ENCODE assay signal across 19 cellular contexts in the genomic region with DNA sequence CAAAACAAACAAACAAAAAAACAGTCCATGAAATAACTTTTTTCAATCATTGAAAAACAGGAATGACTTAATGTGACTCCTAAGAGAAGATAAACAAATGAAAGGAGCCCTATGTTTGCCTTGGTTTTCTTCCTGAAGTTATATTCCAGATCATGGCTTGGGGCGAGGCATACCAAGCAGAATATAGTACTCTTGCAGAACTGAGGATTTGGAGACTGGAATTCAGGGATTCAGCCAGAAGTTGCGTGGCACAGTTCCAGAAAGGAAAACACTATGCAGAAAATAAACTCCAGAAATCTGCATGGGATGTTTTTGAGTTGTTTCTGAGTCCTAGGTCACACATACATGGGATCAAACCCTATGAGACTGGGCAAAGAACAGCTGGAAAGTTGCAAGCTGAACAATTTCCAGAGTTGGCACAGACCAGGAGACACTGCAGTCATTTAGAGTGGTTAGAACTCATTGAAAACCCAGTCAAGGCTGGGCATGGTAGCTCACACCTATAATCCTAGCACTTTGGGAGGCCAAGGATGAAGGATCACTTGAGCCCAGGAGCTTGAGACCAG. TPM values are rescaled to one million over a fixed set of nuclear protein-coding genes. Genes with fewer than 3 reads are reported as not detected.
DNase-seq lines count a peak whose midpoint lies in the region; ATAC-seq and TF ChIP-seq lines count a peak whose summit lies in the region.
"Had no signal": no experiment of that assay in that cellular context is flagged by ENCODE, and none has a peak within 500 bp of the region (broad histone marks: within the 10 kb centered on the region; RNA-seq: fewer than 3 reads in every experiment).

No MANE protein-coding gene starts in this region.

- no peaks in the 10 kb centered on the region for H3K4me1 Mint-ChIP-seq in stimulated activated naive CD8-positive, alpha-beta T cell treated with anti-CD3 and anti-CD28 coated beads, Interleukin-15, amount 100 ng/mL, for 72 hours
- H3K4me1 Mint-ChIP-seq: B cell, endodermal cell had no signal

- POLR2A ChIA-PET in BJ (lab: Charles Lee), result interaction anchor here (1.0 kb wide), 1 partner anchor 10 kb away, joined by 4 read pairs; no protein-coding TSS in a partner anchor

- H3K4me1 ChIP-seq in adipocyte (ENCODE audit: control insufficient read depth, insufficient read depth, low read length) (peaks cover 16% of the 10 kb centered on the region), sigmoid colon (peaks cover 0 to 15% (median 12%) of the 10 kb centered on the region in 4 donors)

- 11 to 63% methylated on average over 2 of the region's 2 CpGs for WGBS in sigmoid colon, 2 donors

- no peak overlapping the region for H3K9ac ChIP-seq in adipocyte (ENCODE audit: low read length)
- H3K9ac ChIP-seq: KMS-11 had no signal

- peaks cover 33 to 42% of the 10 kb centered on the region in 2 donors for H3K9me3 Mint-ChIP-seq in stimulated activated naive CD8-positive, alpha-beta T cell treated with anti-CD3 and anti-CD28 coated beads, Interleukin-15, amount 100 ng/mL, for 72 hours

- no peak for TF ChIP-seq POLR2A in sigmoid colon (IDR thresholded peaks at IDR 0.05)

- ATAC-seq in HG02973 (IDR thresholded peaks at IDR 0.05; ENCODE audit: unreplicated experiment), result no peak
- ATAC-seq in stimulated activated naive CD8-positive, alpha-beta T cell treated with anti-CD3 and anti-CD28 coated beads, Interleukin-15, amount 100 ng/mL, for 72 hours, result no peak
- ATAC-seq: lower lobe of right lung had no signal

- H3K4me3 Mint-ChIP-seq in stimulated activated naive CD8-positive, alpha-beta T cell treated with anti-CD3 and anti-CD28 coated beads, Interleukin-15, amount 100 ng/mL, for 72 hours, result no peak overlapping the region
- H3K4me3 Mint-ChIP-seq: activated CD4-positive, alpha-beta memory T cell treated with anti-CD3 and anti-CD28 coated beads for 36 hours; B cell; endodermal cell had no signal

- H3K27ac ChIP-seq in sigmoid colon, result peak overlapping the region in 3 of 4 donors; percentile 11 to 56 (median 52)
- H3K27ac ChIP-seq: brain microvascular endothelial cell, KMS-11, lower lobe of right lung had no signal

- no peak for TF ChIP-seq EP300 in sigmoid colon (IDR thresholded peaks at IDR 0.05)

- H3K27me3 Mint-ChIP-seq in stimulated activated naive CD8-positive, alpha-beta T cell treated with anti-CD3 and anti-CD28 coated beads, Interleukin-15, amount 100 ng/mL, for 72 hours, result peaks cover 19% of the 10 kb centered on the region

- H3K4me3 ChIP-seq in BJ (ENCODE audit: low read depth, low read length), result no peak overlapping the region
- H3K4me3 ChIP-seq in adipocyte (ENCODE audit: low read length), result no peak overlapping the region
- no peak overlapping the region for H3K4me3 ChIP-seq in sigmoid colon
- H3K4me3 ChIP-seq: lower lobe of right lung, skin epidermis had no signal

- intact Hi-C loops in sigmoid colon (cut with DNase I), result no loop called here

- peaks cover 38% of the 10 kb centered on the region for H3K9me3 ChIP-seq in adipocyte (ENCODE audit: control insufficient read depth, low read length)
- H3K9me3 ChIP-seq in sigmoid colon, result peaks cover 0 to 3% (median 0%) of the 10 kb centered on the region in 4 donors

- H3K36me3 ChIP-seq in BJ (ENCODE audit: control insufficient read depth, insufficient read depth, low read length), result no peaks in the 10 kb centered on the region
- H3K36me3 ChIP-seq in adipocyte (ENCODE audit: control insufficient read depth, insufficient read depth, low read length, severe bottlenecking), result no peaks in the 10 kb centered on the region
- no peaks in the 10 kb centered on the region for H3K36me3 ChIP-seq in sigmoid colon
- H3K36me3 ChIP-seq: brain microvascular endothelial cell, lower lobe of right lung had no signal

- H3K27ac Mint-ChIP-seq in stimulated activated naive CD8-positive, alpha-beta T cell treated with anti-CD3 and anti-CD28 coated beads, Interleukin-15, amount 100 ng/mL, for 72 hours, result no peak overlapping the region
- H3K27ac Mint-ChIP-seq: activated CD4-positive, alpha-beta memory T cell treated with anti-CD3 and anti-CD28 coated beads for 36 hours; B cell; endodermal cell had no signal

- H3K27me3 ChIP-seq in BJ (ENCODE audit: control insufficient read depth, insufficient read depth, low read length) (no peaks in the 10 kb centered on the region), adipocyte (replicated peaks; ENCODE audit: control insufficient read depth, insufficient read depth, low read length) (peaks cover 12% of the 10 kb centered on the region), sigmoid colon (no peaks in the 10 kb centered on the region)
- H3K27me3 ChIP-seq: brain microvascular endothelial cell had no signal

- TF ChIP-seq CTCF in BJ (IDR thresholded peaks at IDR 0.05; ENCODE audit: insufficient read depth, low read depth, low read length) (no peak), sigmoid colon (IDR thresholded peaks at IDR 0.05) (no peak)

- DNase-seq in BJ (ENCODE audit: low read depth) (peak; percentile 20), adipocyte (ENCODE audit: low read depth) (peak; percentile 76), fibroblast of peridontal ligament (ENCODE audit: extremely low read depth) (peak; percentile 84), sigmoid colon (no peak), T-helper 9 cell (no peak), SW480 (ENCODE audit: low spot score) (no peak)
- DNase-seq in stimulated activated naive CD8-positive, alpha-beta T cell treated with anti-CD3 and anti-CD28 coated beads, Interleukin-15, amount 100 ng/mL, for 72 hours, result no peak
- DNase-seq: activated CD4-positive, alpha-beta memory T cell treated with anti-CD3 and anti-CD28 coated beads for 36 hours; brain microvascular endothelial cell; endodermal cell; hypothalamus; lower lobe of right lung; NCI-H1694 treated with DMSO at 0.1 percent for 48 hours; NCI-H526 treated with DMSO at 0.1 percent for 48 hours; T1000 had no signal

- CTCF ChIA-PET in BJ (lab: Yijun Ruan, JAX), result interaction anchor here (1.0 kb wide), 1 partner anchor 11 kb away, joined by 3 read pairs; no protein-coding TSS in a partner anchor

RNA-seq across cellular contexts. Expression of gene IFFO2, which starts 42.9 kb away (rescaled TPM):
- 11.1 and 15.0 TPM in 2 replicates for polyA plus RNA-seq in BJ (2011; rRNA removed)
- polyA minus RNA-seq in BJ (2011; rRNA and poly(A)+ RNA removed), result 18.4 and 24.7 TPM in 2 replicates
- total RNA-seq in sigmoid colon, result 10 to 100 TPM in 2 of 4 donors, 1 to 10 TPM in 2; 7.5 to 35.0 (median 13.8) TPM
- 1 to 10 TPM; 1.2 to 8.6 (median 7.2) TPM for polyA plus RNA-seq in sigmoid colon

Comparison
In these comparisons a context has a peak if more than half of its experiments do, and no peak if none do; other contexts are left out.
1. DNase-seq: peak in BJ (single experiment), adipocyte (single experiment) and fibroblast of peridontal ligament (single experiment); none in sigmoid colon (single experiment), T-helper 9 cell (single experiment), stimulated activated naive CD8-positive, alpha-beta T cell treated with anti-CD3 and anti-CD28 coated beads, Interleukin-15, amount 100 ng/mL, for 72 hours (0 of 2) and SW480 (single experiment).